In the genomic region with DNA sequence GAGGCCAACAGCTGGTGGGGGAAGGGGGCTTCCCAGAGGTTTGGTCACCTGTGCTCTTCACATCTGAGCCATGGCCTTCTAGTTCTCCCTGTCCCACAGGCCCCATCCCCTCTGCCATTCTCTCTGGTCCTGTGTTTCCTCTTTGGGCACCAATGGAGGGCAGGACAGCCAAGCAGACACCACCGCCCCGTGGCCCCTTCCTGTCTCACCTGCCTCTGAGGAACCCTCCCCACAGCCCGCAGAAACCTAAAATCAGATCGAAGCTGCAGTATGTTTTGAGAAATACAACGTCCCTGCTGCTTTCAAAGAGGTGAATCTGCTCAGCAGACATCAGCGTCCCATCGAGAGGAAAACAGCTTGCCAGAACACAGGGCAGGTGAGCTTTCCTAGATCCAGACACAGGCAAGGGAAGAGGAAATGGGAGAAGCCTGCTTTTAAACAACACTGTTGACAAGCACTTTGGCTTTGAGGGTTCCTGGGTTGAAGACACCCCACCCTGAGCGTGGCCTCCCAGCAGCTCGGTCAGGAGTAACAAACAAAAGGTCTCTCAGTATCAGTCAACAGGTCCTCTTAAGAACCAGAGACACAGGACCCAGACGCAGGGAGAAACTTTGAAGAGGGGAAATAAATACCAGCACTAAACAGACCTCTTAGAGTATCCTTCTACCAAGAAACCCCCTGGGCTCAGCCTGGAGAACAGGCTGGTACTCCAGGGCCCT, we compare ENCODE assay signal across 11 cellular contexts. TPM values are rescaled to one million over a fixed set of nuclear protein-coding genes. Genes with fewer than 3 reads are reported as not detected.
DNase-seq lines count a peak whose midpoint lies in the region; FAIRE-seq and TF ChIP-seq lines count a peak whose summit lies in the region.
"Had no signal": no experiment of that assay in that cellular context is flagged by ENCODE, and none has a peak within 500 bp of the region (broad histone marks: within the 10 kb centered on the region; RNA-seq: fewer than 3 reads in every experiment).

No MANE protein-coding gene starts in this region.

- H3K27ac ChIP-seq in AG04450 (ENCODE audit: low read depth, low read length) = peak overlapping the region; percentile 75
- H3K27ac ChIP-seq in mesendoderm (ENCODE audit: low read depth, low read length) = no peak overlapping the region
- H3K27ac ChIP-seq in stomach = no peak overlapping the region

- DNase-seq in AG04450 (ENCODE audit: low read depth, low spot score) (no peak), mesendoderm (no peak), COLO829 (ENCODE audit: low spot score) (no peak), stomach (no peak), DMS53 (lab: John Stamatoyannopoulos, UW) (no peak), GM19239 (ENCODE audit: insufficient read length, low spot score) (no peak)
- peak; percentile 53 for DNase-seq in activated T-helper 1 cell treated with anti-CD3 and anti-CD28 coated beads, Interleukin-12 subunit alpha, Interleukin-12 subunit beta, Interleukin-2, Interleukin-4 antibody, amounts not matched to agents 30 ng/mL and 10 ng/mL and 1 ng/mL, durations not matched to agents 14 hours and 24 hours and 36 hours (ENCODE audit: low spot score)
- DNase-seq: DMS153, NCI-H2029 treated with DMSO at 0.1 percent for 48 hours had no signal

- H2BK120ac ChIP-seq in mesendoderm (ENCODE audit: low read depth, low read length) = no peak overlapping the region

- H3K9me3 ChIP-seq in AG04450 (ENCODE audit: control insufficient read depth, insufficient read depth, low read length) (no peaks in the 10 kb centered on the region; the same call in 1 of the 2 replicates), Loucy (ENCODE audit: insufficient read depth, low read depth, low read length) (no peaks in the 10 kb centered on the region), stomach (no peaks in the 10 kb centered on the region)

- H3K9ac ChIP-seq in Loucy (ENCODE audit: low read depth, low read length, poor library complexity, severe bottlenecking) (peak overlapping the region; percentile 89), mesendoderm (ENCODE audit: low read length) (peak overlapping the region; percentile 15)

- peaks cover 37% of the 10 kb centered on the region for H4K20me1 ChIP-seq in Loucy (ENCODE audit: insufficient read depth, low read length, poor library complexity, severe bottlenecking)

- FAIRE-seq in GM19239 (lab: Jason Lieb, UNC) = no peak

- H3K4me2 ChIP-seq in Loucy (ENCODE audit: low read depth, low read length, poor library complexity, severe bottlenecking) (peak overlapping the region; percentile 99), mesendoderm (ENCODE audit: low read length) (no peak overlapping the region)

- no peaks in the 10 kb centered on the region for H3F3A ChIP-seq in Loucy (ENCODE audit: low read depth)

- no peak overlapping the region for H2AK5ac ChIP-seq in mesendoderm (ENCODE audit: low read length)

- no peak for TF ChIP-seq POLR2A in stomach (IDR thresholded peaks at IDR 0.05)

- peak overlapping the region; percentile 93 for H3K27ac Mint-ChIP-seq in activated T-helper 1 cell treated with anti-CD3 and anti-CD28 coated beads, Interleukin-12 subunit alpha, Interleukin-12 subunit beta, Interleukin-2, Interleukin-4 antibody, amounts not matched to agents 30 ng/mL and 10 ng/mL and 1 ng/mL, durations not matched to agents 14 hours and 24 hours and 36 hours

- CTCF ChIA-PET in AG04450 (lab: Charles Lee) = interaction anchor here (1.0 kb wide), 1 partner anchor 795 kb away, joined by 4 read pairs; no protein-coding TSS in a partner anchor

- peaks cover 11% of the 10 kb centered on the region for H3K27me3 ChIP-seq in AG04450 (ENCODE audit: control insufficient read depth, insufficient read depth, low read length)
- H3K27me3 ChIP-seq in Loucy (ENCODE audit: insufficient read depth, low read length, poor library complexity, severe bottlenecking) = no peaks in the 10 kb centered on the region
- peaks cover 9% of the 10 kb centered on the region for H3K27me3 ChIP-seq in mesendoderm (ENCODE audit: insufficient read depth, low read length, poor library complexity)
- H3K27me3 ChIP-seq in stomach = peaks cover 0 to 21% (median 16%) of the 10 kb centered on the region in 3 donors

- no peak overlapping the region for H3K23ac ChIP-seq in mesendoderm (ENCODE audit: low read length)

- H3K79me2 ChIP-seq in Loucy (ENCODE audit: insufficient read depth, low read length) (peaks cover 46% of the 10 kb centered on the region), mesendoderm (ENCODE audit: control insufficient read depth, insufficient read depth, low read length) (peaks cover 36% of the 10 kb centered on the region)

- WGBS in mesendoderm (ENCODE audit: extremely low coverage, insufficient coverage, low lambda C conversion rate) = no CpG with 5 or more reads among the region's 10 CpGs
- 63 to 69% (median 67%) methylated on average over 10 of the region's 10 CpGs for WGBS in stomach, 5 donors

- H3K4me1 ChIP-seq in Loucy (ENCODE audit: insufficient read depth, low read length, poor library complexity, severe bottlenecking) = peaks cover 27% of the 10 kb centered on the region
- H3K4me1 ChIP-seq in mesendoderm (ENCODE audit: control insufficient read depth, low read depth, low read length) = peaks cover 6% of the 10 kb centered on the region
- peaks cover 46 to 62% (median 58%) of the 10 kb centered on the region in 4 donors for H3K4me1 ChIP-seq in stomach

- H4K8ac ChIP-seq in mesendoderm (ENCODE audit: low read depth, low read length) = no peak overlapping the region

- no peaks in the 10 kb centered on the region for H3K9me2 ChIP-seq in Loucy (replicated peaks; ENCODE audit: low read depth, low read length)

- no peak for TF ChIP-seq EP300 in stomach (IDR thresholded peaks at IDR 0.05)

- H3K4ac ChIP-seq in mesendoderm (ENCODE audit: low read depth, low read length) = no peak overlapping the region

- no peak overlapping the region for H2BK15ac ChIP-seq in mesendoderm (replicated peaks; ENCODE audit: low read depth)

- H3K4me3 Mint-ChIP-seq in activated T-helper 1 cell treated with anti-CD3 and anti-CD28 coated beads, Interleukin-12 subunit alpha, Interleukin-12 subunit beta, Interleukin-2, Interleukin-4 antibody, amounts not matched to agents 30 ng/mL and 10 ng/mL and 1 ng/mL, durations not matched to agents 14 hours and 24 hours and 36 hours = peak overlapping the region; percentile 94

- H3K4me1 Mint-ChIP-seq in activated T-helper 1 cell treated with anti-CD3 and anti-CD28 coated beads, Interleukin-12 subunit alpha, Interleukin-12 subunit beta, Interleukin-2, Interleukin-4 antibody, amounts not matched to agents 30 ng/mL and 10 ng/mL and 1 ng/mL, durations not matched to agents 14 hours and 24 hours and 36 hours (ENCODE audit: low read depth) = peaks cover 38% of the 10 kb centered on the region

- H3K18ac ChIP-seq in mesendoderm (ENCODE audit: low read length) = no peak overlapping the region

- peaks cover 8% of the 10 kb centered on the region for H3K36me3 Mint-ChIP-seq in activated T-helper 1 cell treated with anti-CD3 and anti-CD28 coated beads, Interleukin-12 subunit alpha, Interleukin-12 subunit beta, Interleukin-2, Interleukin-4 antibody, amounts not matched to agents 30 ng/mL and 10 ng/mL and 1 ng/mL, durations not matched to agents 14 hours and 24 hours and 36 hours (ENCODE audit: low read depth)

- intact Hi-C loops in activated T-helper 1 cell treated with anti-CD3 and anti-CD28 coated beads, Interleukin-12 subunit alpha, Interleukin-12 subunit beta, Interleukin-2, Interleukin-4 antibody, amounts not matched to agents 30 ng/mL and 10 ng/mL and 1 ng/mL, durations not matched to agents 14 hours and 24 hours and 36 hours (cut with micrococcal nuclease) = loop anchor here (10.0 kb wide), 3 partner anchors 229 to 389 kb away; no protein-coding TSS in a partner anchor
- intact Hi-C loops in stomach (cut with DNase I; ENCODE audit: low total_unique reads) = no loop called here

- H3K27me3 Mint-ChIP-seq in activated T-helper 1 cell treated with anti-CD3 and anti-CD28 coated beads, Interleukin-12 subunit alpha, Interleukin-12 subunit beta, Interleukin-2, Interleukin-4 antibody, amounts not matched to agents 30 ng/mL and 10 ng/mL and 1 ng/mL, durations not matched to agents 14 hours and 24 hours and 36 hours (ENCODE audit: insufficient read depth) = peaks cover 11% of the 10 kb centered on the region

- H4K5ac ChIP-seq in mesendoderm (ENCODE audit: low read length) = no peak overlapping the region

- POLR2A ChIA-PET in AG04450 (lab: Yijun Ruan, JAX) = interaction anchor here (0.6 kb wide), 1 partner anchor 24 kb away, joined by 5 read pairs; no protein-coding TSS in a partner anchor

- no peak overlapping the region for H2BK5ac ChIP-seq in mesendoderm (ENCODE audit: low read length)

- H3K79me1 ChIP-seq in mesendoderm (ENCODE audit: low read length) = peaks cover 26% of the 10 kb centered on the region

- TF ChIP-seq CTCF in AG04450 (IDR thresholded peaks at IDR 0.05; ENCODE audit: low read depth, low read length) (no peak), Loucy (conservative IDR thresholded peaks at IDR 0.05; ENCODE audit: low read length) (no peak), stomach (IDR thresholded peaks at IDR 0.05) (no peak)

- H2AFZ ChIP-seq in Loucy (ENCODE audit: low read length) = no peak overlapping the region

- peak overlapping the region; percentile 86 for H3K4me3 ChIP-seq in AG04450 (ENCODE audit: low read depth, low read length)
- H3K4me3 ChIP-seq in Loucy (ENCODE audit: low read length, poor library complexity, severe bottlenecking) = peak overlapping the region; percentile 96
- no peak overlapping the region for H3K4me3 ChIP-seq in mesendoderm (ENCODE audit: low read length)
- H3K4me3 ChIP-seq in stomach = peak overlapping the region in 2 of 4 donors; percentile 87 to 97

- H3K36me3 ChIP-seq in Loucy (ENCODE audit: insufficient read depth, low read length) (peaks cover 20% of the 10 kb centered on the region; the same call in 1 of the 2 replicates), mesendoderm (ENCODE audit: control insufficient read depth, insufficient read depth, low read length) (peaks cover 5% of the 10 kb centered on the region), stomach (peaks cover 27 to 33% (median 30%) of the 10 kb centered on the region in 4 donors)

- H3K9me3 Mint-ChIP-seq in activated T-helper 1 cell treated with anti-CD3 and anti-CD28 coated beads, Interleukin-12 subunit alpha, Interleukin-12 subunit beta, Interleukin-2, Interleukin-4 antibody, amounts not matched to agents 30 ng/mL and 10 ng/mL and 1 ng/mL, durations not matched to agents 14 hours and 24 hours and 36 hours = no peaks in the 10 kb centered on the region

- H3K56ac ChIP-seq in mesendoderm (ENCODE audit: low read length) = no peak overlapping the region

RNA-seq across cellular contexts. Expression of a gene that starts 2.3 kb away (rescaled TPM):
- polyA plus RNA-seq in AG04450 (2011; rRNA removed) (10.9 and 13.4 TPM in 2 replicates), stomach (10 to 100 TPM in 2 of 3 donors, 1 to 10 TPM in 1; 7.6 to 17.2 (median 15.6) TPM)
- 20.5 and 32.0 TPM in 2 replicates for polyA minus RNA-seq in AG04450 (2011; rRNA and poly(A)+ RNA removed)
- total RNA-seq in activated T-helper 1 cell treated with anti-CD3 and anti-CD28 coated beads, Interleukin-12 subunit alpha, Interleukin-12 subunit beta, Interleukin-2, Interleukin-4 antibody, amounts not matched to agents 30 ng/mL and 10 ng/mL and 1 ng/mL, durations not matched to agents 14 hours and 24 hours and 36 hours = 65.6 and 67.6 TPM in 2 replicates
- polyA plus RNA-seq in mesendoderm (2013, experiment 1 of 2) = 9.4 TPM
- 9.4 TPM for polyA plus RNA-seq in mesendoderm (2013, experiment 2 of 2)
- total RNA-seq in stomach = 10 to 100 TPM in 4 of 5 donors, 1 to 10 TPM in 1; 6.4 to 86.0 (median 27.9) TPM

RNA-seq across cellular contexts. Expression of a gene that starts 6.0 kb away (rescaled TPM):
- polyA plus RNA-seq in AG04450 (2011; rRNA removed) = not detected in 2 replicates
- not detected in 2 replicates for polyA minus RNA-seq in AG04450 (2011; rRNA and poly(A)+ RNA removed)
- total RNA-seq in activated T-helper 1 cell treated with anti-CD3 and anti-CD28 coated beads, Interleukin-12 subunit alpha, Interleukin-12 subunit beta, Interleukin-2, Interleukin-4 antibody, amounts not matched to agents 30 ng/mL and 10 ng/mL and 1 ng/mL, durations not matched to agents 14 hours and 24 hours and 36 hours = not detected in 2 replicates
- polyA plus RNA-seq in mesendoderm (2013, experiment 1 of 2) = not detected
- polyA plus RNA-seq in mesendoderm (2013, experiment 2 of 2) = not detected
- 1 to 10 TPM in 1 of 5 donors, not detected in 4; 9.6 TPM for total RNA-seq in stomach
- polyA plus RNA-seq in stomach = under 1 TPM in 1 of 3 donors, not detected in 2; 0.25 TPM
- total RNA-seq: myocyte had no signal

RNA-seq across cellular contexts. Expression of a gene that starts 32.1 kb away (rescaled TPM):
- 5.4 and 7.9 TPM in 2 replicates for polyA plus RNA-seq in AG04450 (2011; rRNA removed)
- polyA minus RNA-seq in AG04450 (2011; rRNA and poly(A)+ RNA removed) = 3.0 and 3.4 TPM in 2 replicates
- total RNA-seq in activated T-helper 1 cell treated with anti-CD3 and anti-CD28 coated beads, Interleukin-12 subunit alpha, Interleukin-12 subunit beta, Interleukin-2, Interleukin-4 antibody, amounts not matched to agents 30 ng/mL and 10 ng/mL and 1 ng/mL, durations not matched to agents 14 hours and 24 hours and 36 hours = 207 and 215 TPM in 2 replicates
- 0.08 TPM for polyA plus RNA-seq in mesendoderm (2013, experiment 1 of 2)
- polyA plus RNA-seq in mesendoderm (2013, experiment 2 of 2) = 0.04 TPM
- total RNA-seq in stomach = 100 to 1,000 TPM in 3 of 5 donors, 10 to 100 TPM in 2; 33.2 to 413 (median 301) TPM
- 100 to 1,000 TPM in 1 of 3 donors, 10 to 100 TPM in 2; 58.0 to 128 (median 64.8) TPM for polyA plus RNA-seq in stomach

RNA-seq across cellular contexts. Expression of a gene that starts 48.0 kb away (rescaled TPM):
- polyA plus RNA-seq in AG04450 (2011; rRNA removed) (0.05 and 0.06 TPM in 2 replicates), stomach (10 to 100 TPM in 1 of 3 donors, under 1 TPM in 2; 0.75 to 24.9 (median 0.76) TPM)
- 0.05 and 0.13 TPM in 2 replicates for polyA minus RNA-seq in AG04450 (2011; rRNA and poly(A)+ RNA removed)
- 2.5 and 2.9 TPM in 2 replicates for total RNA-seq in activated T-helper 1 cell treated with anti-CD3 and anti-CD28 coated beads, Interleukin-12 subunit alpha, Interleukin-12 subunit beta, Interleukin-2, Interleukin-4 antibody, amounts not matched to agents 30 ng/mL and 10 ng/mL and 1 ng/mL, durations not matched to agents 14 hours and 24 hours and 36 hours
- polyA plus RNA-seq in mesendoderm (2013, experiment 1 of 2) = 0.01 TPM
- 0.01 TPM for polyA plus RNA-seq in mesendoderm (2013, experiment 2 of 2)
- 1 to 10 TPM in 2 of 5 donors, under 1 TPM in 1, not detected in 2; 0.55 to 4.5 (median 1.3) TPM for total RNA-seq in stomach
